27 cellular contexts compared by ENCODE assay signal in genomic region chr17:68993112-68993511, GRCh38. TPM values are rescaled to one million over a fixed set of nuclear protein-coding genes. Genes with fewer than 3 reads are reported as not detected.
DNase-seq lines count a peak whose midpoint lies in the region; ATAC-seq and TF ChIP-seq lines count a peak whose summit lies in the region.
"Had no signal": no experiment of that assay in that cellular context is flagged by ENCODE, and none has a peak within 500 bp of the region (broad histone marks: within the 10 kb centered on the region; RNA-seq: fewer than 3 reads in every experiment).

No MANE protein-coding gene starts in this region.

- ATAC-seq in HG02571 (IDR thresholded peaks at IDR 0.05; ENCODE audit: unreplicated experiment) (no peak), GM21360 (IDR thresholded peaks at IDR 0.05; ENCODE audit: unreplicated experiment) (no peak)
- ATAC-seq: activated CD8-positive, alpha-beta memory T cell treated with anti-CD3 and anti-CD28 coated beads, Interleukin-2, amount 10 ng/mL, durations not matched to agents 7 days and 5 days; activated T-helper 17 cell treated with anti-CD3 and anti-CD28 coated beads, Interleukin-2, amount 50 U/mL, for 72 hours; natural killer cell treated with Interleukin-12 subunit alpha and Interleukin-12 subunit beta and Interleukin-15 and Interleukin-18, amount 100 ng/mL, for 72 hours; stimulated activated naive CD8-positive, alpha-beta T cell treated with anti-CD3 and anti-CD28 coated beads, Interleukin-15, amount 100 ng/mL, for 72 hours had no signal

- H3K27ac Mint-ChIP-seq in MCF 10A (ENCODE audit: low read depth, unreplicated experiment), result no peak overlapping the region
- H3K27ac Mint-ChIP-seq: activated CD8-positive, alpha-beta memory T cell treated with anti-CD3 and anti-CD28 coated beads, Interleukin-2, amount 10 ng/mL, durations not matched to agents 7 days and 5 days; activated T-helper 17 cell treated with anti-CD3 and anti-CD28 coated beads, Interleukin-2, amount 50 U/mL, for 72 hours; natural killer cell treated with Interleukin-12 subunit alpha and Interleukin-12 subunit beta and Interleukin-15 and Interleukin-18, amount 100 ng/mL, for 72 hours; stimulated activated naive CD8-positive, alpha-beta T cell treated with anti-CD3 and anti-CD28 coated beads, Interleukin-15, amount 100 ng/mL, for 72 hours had no signal

- H3K9me3 Mint-ChIP-seq in MCF 10A (ENCODE audit: unreplicated experiment), result no peaks in the 10 kb centered on the region
- H3K9me3 Mint-ChIP-seq: activated T-helper 17 cell treated with anti-CD3 and anti-CD28 coated beads, Interleukin-2, amount 50 U/mL, for 72 hours; natural killer cell treated with Interleukin-12 subunit alpha and Interleukin-12 subunit beta and Interleukin-15 and Interleukin-18, amount 100 ng/mL, for 72 hours; stimulated activated naive CD8-positive, alpha-beta T cell treated with anti-CD3 and anti-CD28 coated beads, Interleukin-15, amount 100 ng/mL, for 72 hours had no signal

- intact Hi-C loops in MCF 10A (cut with micrococcal nuclease), result no loop called here
- intact Hi-C loops in breast epithelium (cut with DNase I; ENCODE audit: low total_unique reads), result no loop called here
- intact Hi-C loops in mammary epithelial cell (cut with micrococcal nuclease), result no loop called here

- CTCF ChIA-PET in MCF 10A (lab: Yijun Ruan, JAX) (no interaction called here), mammary epithelial cell (lab: Charles Lee; ENCODE audit: low non-redundant PET) (no interaction called here)

- peaks cover 10% of the 10 kb centered on the region for H3K36me3 Mint-ChIP-seq in MCF 10A (ENCODE audit: insufficient read depth, unreplicated experiment)
- H3K36me3 Mint-ChIP-seq: activated CD8-positive, alpha-beta memory T cell treated with anti-CD3 and anti-CD28 coated beads, Interleukin-2, amount 10 ng/mL, durations not matched to agents 7 days and 5 days; natural killer cell treated with Interleukin-12 subunit alpha and Interleukin-12 subunit beta and Interleukin-15 and Interleukin-18, amount 100 ng/mL, for 72 hours had no signal

- TF ChIP-seq POLR2A in breast epithelium (IDR thresholded peaks at IDR 0.05), result no peak

- no peaks in the 10 kb centered on the region for H4K20me1 ChIP-seq in mammary epithelial cell (ENCODE audit: insufficient read depth, low read length)
- H4K20me1 ChIP-seq: BLaER1 treated with 17β-estradiol and CSF1 and Interleukin-3, amounts not matched to agents 10 nM and 100 nM had no signal

- H3K4me3 ChIP-seq in breast epithelium (no peak overlapping the region), mammary epithelial cell (replicated peaks in 1 of 3; ENCODE audit: insufficient read depth in 1 of 3, low read depth in 2 of 3, low read length in 3 of 3) (no peak overlapping the region), foreskin fibroblast (ENCODE audit: low read depth in 1 of 2, low read length in 2 of 2) (no peak overlapping the region)
- H3K4me3 ChIP-seq: BLaER1 treated with 17β-estradiol and CSF1 and Interleukin-3, amounts not matched to agents 10 nM and 100 nM; Peyer's patch had no signal

- H3K36me3 ChIP-seq in breast epithelium, result no peaks in the 10 kb centered on the region
- no peaks in the 10 kb centered on the region for H3K36me3 ChIP-seq in mammary epithelial cell (ENCODE audit: insufficient read depth, low read length)
- H3K36me3 ChIP-seq: BLaER1 treated with 17β-estradiol and CSF1 and Interleukin-3, amounts not matched to agents 10 nM and 100 nM; Peyer's patch had no signal

- no peaks in the 10 kb centered on the region for H3K9me3 ChIP-seq in breast epithelium
- H3K9me3 ChIP-seq in mammary epithelial cell (replicated peaks; ENCODE audit: insufficient read depth, low read length), result no peaks in the 10 kb centered on the region
- H3K9me3 ChIP-seq: BLaER1 treated with 17β-estradiol and CSF1 and Interleukin-3, amounts not matched to agents 10 nM and 100 nM; Peyer's patch had no signal

- in situ Hi-C loops in mammary epithelial cell (cut with MboI; ENCODE audit: low sequenced_read_pairs in 2 of 2), result no loop called here

- H3K4me1 ChIP-seq in breast epithelium (no peaks in the 10 kb centered on the region), mammary epithelial cell (ENCODE audit: insufficient read depth, low read length) (no peaks in the 10 kb centered on the region)
- H3K4me1 ChIP-seq: Peyer's patch had no signal

- H3K4me3 Mint-ChIP-seq in MCF 10A (ENCODE audit: unreplicated experiment), result no peak overlapping the region
- H3K4me3 Mint-ChIP-seq: activated CD8-positive, alpha-beta memory T cell treated with anti-CD3 and anti-CD28 coated beads, Interleukin-2, amount 10 ng/mL, durations not matched to agents 7 days and 5 days; activated T-helper 17 cell treated with anti-CD3 and anti-CD28 coated beads, Interleukin-2, amount 50 U/mL, for 72 hours; central memory CD8-positive, alpha-beta T cell; natural killer cell treated with Interleukin-12 subunit alpha and Interleukin-12 subunit beta and Interleukin-15 and Interleukin-18, amount 100 ng/mL, for 72 hours; stimulated activated naive CD8-positive, alpha-beta T cell treated with anti-CD3 and anti-CD28 coated beads, Interleukin-15, amount 100 ng/mL, for 72 hours had no signal

- dilution Hi-C loops in mammary epithelial cell (cut with HindIII; ENCODE audit: low sequenced_read_pairs), result loop anchor here (5.0 kb wide), 1 partner anchor 216 kb away; no protein-coding TSS in a partner anchor

- POLR2A ChIA-PET in MCF 10A (lab: Yijun Ruan, JAX), result interaction anchor here (1.0 kb wide), 1 partner anchor 37 kb away, joined by 3 read pairs; no protein-coding TSS in a partner anchor

- H3K79me2 ChIP-seq in mammary epithelial cell (ENCODE audit: insufficient read depth, low read length), result no peaks in the 10 kb centered on the region

- peaks cover 13% of the 10 kb centered on the region for H3K4me1 Mint-ChIP-seq in MCF 10A (ENCODE audit: insufficient read depth, unreplicated experiment)
- H3K4me1 Mint-ChIP-seq: activated CD8-positive, alpha-beta memory T cell treated with anti-CD3 and anti-CD28 coated beads, Interleukin-2, amount 10 ng/mL, durations not matched to agents 7 days and 5 days; activated T-helper 17 cell treated with anti-CD3 and anti-CD28 coated beads, Interleukin-2, amount 50 U/mL, for 72 hours; central memory CD8-positive, alpha-beta T cell; stimulated activated naive CD8-positive, alpha-beta T cell treated with anti-CD3 and anti-CD28 coated beads, Interleukin-15, amount 100 ng/mL, for 72 hours had no signal

- BruUV-seq in MCF 10A (replicated peaks; lab: Mats Ljungman, UMichigan) (no TSS peak), mammary epithelial cell (replicated peaks; lab: Mats Ljungman, UMichigan) (no TSS peak)

- no peaks in the 10 kb centered on the region for H3K27me3 Mint-ChIP-seq in MCF 10A (ENCODE audit: insufficient read depth, unreplicated experiment)
- H3K27me3 Mint-ChIP-seq: activated CD8-positive, alpha-beta memory T cell treated with anti-CD3 and anti-CD28 coated beads, Interleukin-2, amount 10 ng/mL, durations not matched to agents 7 days and 5 days; activated T-helper 17 cell treated with anti-CD3 and anti-CD28 coated beads, Interleukin-2, amount 50 U/mL, for 72 hours; central memory CD8-positive, alpha-beta T cell; stimulated activated naive CD8-positive, alpha-beta T cell treated with anti-CD3 and anti-CD28 coated beads, Interleukin-15, amount 100 ng/mL, for 72 hours had no signal

- DNase-seq in MCF 10A (ENCODE audit: unreplicated experiment), result peak; percentile 76
- DNase-seq in breast epithelium (ENCODE audit: low spot score in 2 of 2), result no peak
- peak; percentile 47 for DNase-seq in mammary epithelial cell
- DNase-seq in foreskin fibroblast, result peak; percentile 42 to 65
- no peak for DNase-seq in activated gamma-delta T cell treated with Interleukin-2 at 50 U/mL for 16 hours
- DNase-seq in stimulated activated CD4-positive, alpha-beta T cell treated with anti-CD3 and anti-CD28 coated beads, Interleukin-2, amount 100 ng/mL, for 24 hours, result no peak
- DNase-seq: activated CD4-positive, alpha-beta T cell treated with anti-CD3 and anti-CD28 coated beads for 1 hour; activated CD8-positive, alpha-beta memory T cell treated with anti-CD3 and anti-CD28 coated beads, Interleukin-2, amount 10 ng/mL, durations not matched to agents 7 days and 5 days; effector CD8-positive, alpha-beta T cell; foreskin melanocyte; GOT3; left cardiac atrium; NCI-H146; NCI-H2227 treated with DMSO at 0.1 percent for 48 hours; Peyer's patch; posterior cingulate gyrus; stimulated activated CD4-positive, alpha-beta T cell treated with anti-CD3 and anti-CD28 coated beads, Interleukin-4, amount 100 ng/mL, for 1 hour; stimulated activated naive CD8-positive, alpha-beta T cell treated with anti-CD3 and anti-CD28 coated beads, Interleukin-15, amount 100 ng/mL, for 72 hours; trophoblast cell had no signal

- WGBS in mammary epithelial cell (ENCODE audit: low coverage, missing lambda C conversion rate), result 22% methylated on average over 3 of the region's 4 CpGs

- TF ChIP-seq CTCF in MCF 10A (IDR thresholded peaks at IDR 0.05; ENCODE audit: unreplicated experiment) (no peak), breast epithelium (IDR thresholded peaks at IDR 0.05) (no peak), mammary epithelial cell (conservative IDR thresholded peaks at IDR 0.05 in 1 of 2, IDR thresholded peaks at IDR 0.05 in 1 of 2; ENCODE audit: extremely low read depth in 1 of 2, insufficient read depth in 1 of 2, low read depth in 1 of 2, low read length in 2 of 2) (no peak), foreskin fibroblast (IDR thresholded peaks at IDR 0.05; ENCODE audit: low read depth, low read length) (no peak)

- H3K27me3 ChIP-seq in breast epithelium (no peaks in the 10 kb centered on the region), mammary epithelial cell (ENCODE audit: insufficient read depth, low read length) (no peaks in the 10 kb centered on the region)
- H3K27me3 ChIP-seq: BLaER1 treated with 17β-estradiol and CSF1 and Interleukin-3, amounts not matched to agents 10 nM and 100 nM; Peyer's patch had no signal

- no peak overlapping the region for H2AFZ ChIP-seq in mammary epithelial cell (ENCODE audit: low read depth, low read length)

- no peak overlapping the region for H3K4me2 ChIP-seq in mammary epithelial cell (ENCODE audit: insufficient read depth, low read depth, low read length)
- H3K4me2 ChIP-seq: BLaER1 treated with 17β-estradiol and CSF1 and Interleukin-3, amounts not matched to agents 10 nM and 100 nM had no signal

- H3K27ac ChIP-seq in breast epithelium (no peak overlapping the region), mammary epithelial cell (ENCODE audit: insufficient read depth, low read depth, low read length) (no peak overlapping the region)
- H3K27ac ChIP-seq: BLaER1 treated with 17β-estradiol and CSF1 and Interleukin-3, amounts not matched to agents 10 nM and 100 nM; Peyer's patch had no signal

- no peak overlapping the region for H3K9ac ChIP-seq in mammary epithelial cell (ENCODE audit: insufficient read depth, low read length)
- H3K9ac ChIP-seq: BLaER1 treated with 17β-estradiol and CSF1 and Interleukin-3, amounts not matched to agents 10 nM and 100 nM had no signal

RNA-seq across cellular contexts. Expression of gene ABCA8, which starts 37.9 kb away (rescaled TPM):
- total RNA-seq in MCF 10A (2022) (0.81 and 1.5 TPM in 2 replicates), breast epithelium (10 to 100 TPM; 38.6 to 47.5 (median 46.2) TPM), mammary epithelial cell (under 1 TPM in 1 of 2 donors, not detected in 1; under 0.01 TPM)
- not detected for polyA plus RNA-seq in mammary epithelial cell
- polyA minus RNA-seq in mammary epithelial cell, result not detected
- total RNA-seq: A172; activated CD8-positive, alpha-beta memory T cell treated with anti-CD3 and anti-CD28 coated beads, Interleukin-2, amount 10 ng/mL, durations not matched to agents 7 days and 5 days; activated T-helper 17 cell treated with anti-CD3 and anti-CD28 coated beads, Interleukin-2, amount 50 U/mL, for 72 hours; G401; natural killer cell treated with Interleukin-12 subunit alpha and Interleukin-12 subunit beta and Interleukin-15 and Interleukin-18, amount 100 ng/mL, for 72 hours had no signal

Comparison
In these comparisons a context has a peak if more than half of its experiments do, and no peak if none do; other contexts are left out.
1. DNase-seq: peak in MCF 10A (single experiment), mammary epithelial cell (single experiment) and foreskin fibroblast (2 of 2); none in breast epithelium (0 of 2), activated gamma-delta T cell treated with Interleukin-2 at 50 U/mL for 16 hours (single experiment) and stimulated activated CD4-positive, alpha-beta T cell treated with anti-CD3 and anti-CD28 coated beads, Interleukin-2, amount 100 ng/mL, for 24 hours (0 of 2).
2. RNA of gene ABCA8, which starts 37.9 kb away (total RNA-seq): 38.6 to 47.5 TPM in breast epithelium; 0.81 to 1.5 TPM in MCF 10A and under 0.01 TPM in mammary epithelial cell; every median in the first group is over 10 times any median in the second.